ENCODE assay signal across 23 cellular contexts in the genomic region with DNA sequence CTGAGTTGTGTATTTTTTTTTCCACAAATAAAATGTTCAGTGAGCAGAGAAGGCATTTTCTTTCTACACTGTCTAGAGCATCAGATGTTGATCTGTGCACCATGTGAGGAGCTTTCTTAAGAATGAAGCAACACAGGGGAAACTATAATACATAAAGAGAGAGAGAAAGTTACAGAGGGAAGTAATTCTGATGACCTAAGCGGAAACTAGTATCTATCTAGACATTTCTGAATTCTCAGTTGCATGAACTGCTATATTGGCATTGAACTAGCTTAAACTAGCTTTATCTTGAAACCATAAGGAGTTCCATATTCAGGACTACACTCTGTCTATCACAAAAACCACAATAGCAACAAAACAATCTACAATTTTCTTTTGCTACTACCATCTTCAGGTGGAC.
"Had no signal": no experiment of that assay in that cellular context is flagged by ENCODE, and none has a peak within 500 bp of the region (broad histone marks: within the 10 kb centered on the region; RNA-seq: fewer than 3 reads in every experiment).

No MANE protein-coding gene starts in this region.

- H3K4me3 Mint-ChIP-seq: natural killer cell; stimulated activated effector memory CD8-positive, alpha-beta T cell treated with anti-CD3 and anti-CD28 coated beads, Interleukin-12 subunit alpha, Interleukin-12 subunit beta, amount 100 ng/mL, for 72 hours; type B pancreatic cell had no signal

- H3K9me3 ChIP-seq: gastrocnemius medialis, lower lobe of right lung, neutrophil, pancreas, testis, tibial artery had no signal

- DNase-seq: dorsolateral prefrontal cortex; effector CD4-positive, alpha-beta T cell; foreskin fibroblast; gastrocnemius medialis; head of caudate nucleus; left ventricle myocardium superior; lower lobe of right lung; natural killer cell; pancreas; retina; stimulated activated CD4-positive, alpha-beta T cell treated with anti-CD3 and anti-CD28 coated beads, Interleukin-12 subunit alpha, Interleukin-12 subunit beta, amount 100 ng/mL, for 4 hours; stimulated activated CD4-positive, alpha-beta T cell treated with anti-CD3 and anti-CD28 coated beads, Interleukin-1b, Interleukin-23, amount 100 ng/mL, for 48 hours; stimulated activated CD4-positive, alpha-beta T cell treated with anti-CD3 and anti-CD28 coated beads, Interleukin-4, amount 100 ng/mL, for 1 hour; stimulated activated naive CD4-positive, alpha-beta T cell treated with Interleukin-2 at 50 U/mL for 16 hours; substantia nigra; testis; tibial artery had no signal

- H3K36me3 ChIP-seq: gastrocnemius medialis, lower lobe of right lung, neutrophil, pancreas, tibial artery had no signal

- H3K4me1 ChIP-seq: gastrocnemius medialis, lower lobe of right lung, pancreas, testis, tibial artery had no signal

- H3K27ac Mint-ChIP-seq: natural killer cell; stimulated activated effector memory CD8-positive, alpha-beta T cell treated with anti-CD3 and anti-CD28 coated beads, Interleukin-12 subunit alpha, Interleukin-12 subunit beta, amount 100 ng/mL, for 72 hours; type B pancreatic cell had no signal

- H3K4me1 Mint-ChIP-seq: natural killer cell; stimulated activated effector memory CD8-positive, alpha-beta T cell treated with anti-CD3 and anti-CD28 coated beads, Interleukin-12 subunit alpha, Interleukin-12 subunit beta, amount 100 ng/mL, for 72 hours had no signal

- H3K27ac ChIP-seq: dorsolateral prefrontal cortex, gastrocnemius medialis, lower lobe of right lung, neutrophil, pancreas, testis, tibial artery had no signal

- H3K27me3 ChIP-seq: dorsolateral prefrontal cortex, gastrocnemius medialis, neutrophil, pancreas, testis, tibial artery had no signal

- ATAC-seq: gastrocnemius medialis; left ventricle myocardium superior; lower lobe of right lung; natural killer cell; pancreas; sciatic nerve; stimulated activated effector memory CD8-positive, alpha-beta T cell treated with anti-CD3 and anti-CD28 coated beads, Interleukin-12 subunit alpha, Interleukin-12 subunit beta, amount 100 ng/mL, for 72 hours had no signal

- H3K36me3 Mint-ChIP-seq: natural killer cell; stimulated activated effector memory CD8-positive, alpha-beta T cell treated with anti-CD3 and anti-CD28 coated beads, Interleukin-12 subunit alpha, Interleukin-12 subunit beta, amount 100 ng/mL, for 72 hours; type B pancreatic cell had no signal

- FAIRE-seq: keratinocyte, pancreas had no signal

- H3K9me3 Mint-ChIP-seq: type B pancreatic cell had no signal

- H3K4me2 ChIP-seq: smooth muscle cell had no signal

- H3K27me3 Mint-ChIP-seq: type B pancreatic cell had no signal

- H3K4me3 ChIP-seq: dorsolateral prefrontal cortex, gastrocnemius medialis, lower lobe of right lung, pancreas, smooth muscle cell, testis, tibial artery had no signal
